9 cellular contexts compared by ENCODE assay signal in the genomic region with DNA sequence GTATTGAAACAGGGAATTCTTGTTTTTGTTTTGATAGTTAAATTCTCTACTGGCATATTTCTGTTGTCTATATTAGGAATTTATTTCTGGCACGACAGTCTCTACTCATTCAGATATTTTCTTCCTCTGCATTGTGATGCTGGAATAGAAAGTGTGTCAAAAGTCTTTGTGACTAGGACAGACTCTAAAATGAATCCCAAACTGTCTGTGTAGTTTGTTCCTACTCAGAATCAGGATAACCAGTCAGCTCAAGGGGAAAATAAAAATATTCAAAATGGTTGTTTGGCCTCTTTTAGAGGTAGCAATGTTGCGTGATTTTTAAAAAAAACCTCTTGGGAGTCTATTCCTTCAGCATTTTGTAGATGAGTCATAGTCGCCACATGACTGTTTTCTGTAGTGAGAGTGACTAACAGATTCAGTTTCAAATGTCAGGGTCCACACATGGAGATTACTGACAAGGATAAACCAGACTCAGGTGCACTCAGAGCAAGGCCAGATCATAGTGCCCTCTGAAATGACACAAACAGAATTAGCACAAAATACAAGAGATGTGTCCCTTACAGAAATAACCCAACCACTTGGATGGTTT. TPM values are rescaled to one million over a fixed set of nuclear protein-coding genes. Genes with fewer than 3 reads are reported as not detected.
DNase-seq lines count a peak whose midpoint lies in the region; ATAC-seq, FAIRE-seq and TF ChIP-seq lines count a peak whose summit lies in the region.
"Had no signal": no experiment of that assay in that cellular context is flagged by ENCODE, and none has a peak within 500 bp of the region (broad histone marks: within the 10 kb centered on the region; RNA-seq: fewer than 3 reads in every experiment).

No MANE protein-coding gene starts in this region.

- ATAC-seq in GM19452 (IDR thresholded peaks at IDR 0.05; ENCODE audit: unreplicated experiment) (peak; percentile 99), HG03378 (IDR thresholded peaks at IDR 0.05; ENCODE audit: unreplicated experiment) (peak; percentile 99), GM12878 (peak; percentile 75)

- H3K4me2 ChIP-seq in GM12878 (ENCODE audit: control insufficient read depth, insufficient read depth) = no peak overlapping the region; the same call in 1 of the 2 replicates

- H3K36me3 ChIP-seq in GM12878 (ENCODE audit: control insufficient read depth in 2 of 2, insufficient read depth in 2 of 2, low read length in 1 of 2) = no peaks in the 10 kb centered on the region
- no peaks in the 10 kb centered on the region for H3K36me3 ChIP-seq in SJCRH30
- H3K36me3 ChIP-seq: heart left ventricle had no signal

- in situ Hi-C loops in GM12878 (cut with MboI) = no loop called here

- H3K9ac ChIP-seq in GM12878 (ENCODE audit: control insufficient read depth, insufficient read depth, low read length) = no peak overlapping the region

- no peak for TF ChIP-seq CTCF in GM12878 (IDR thresholded peaks at IDR 0.05 in 2 of 3, conservative IDR thresholded peaks at IDR 0.05 in 1 of 3; ENCODE audit: control insufficient read depth in 2 of 3, extremely low read depth in 1 of 3, insufficient read depth in 1 of 3, low read depth in 3 of 3, low read length in 3 of 3)

- FAIRE-seq in GM12878 (lab: Jason Lieb, UNC) = peak; percentile 69

- no peaks in the 10 kb centered on the region for H3K79me2 ChIP-seq in GM12878 (ENCODE audit: control insufficient read depth, insufficient read depth, low read length)

- no peaks in the 10 kb centered on the region for H3K27me3 ChIP-seq in GM12878 (replicated peaks in 1 of 2; ENCODE audit: control insufficient read depth in 2 of 2, insufficient read depth in 2 of 2, low read length in 1 of 2)
- H3K27me3 ChIP-seq in SJCRH30 = no peaks in the 10 kb centered on the region
- H3K27me3 ChIP-seq: heart left ventricle had no signal

- H3K4me3 ChIP-seq in GM12878 (no peak overlapping the region), SJCRH30 (no peak overlapping the region)
- H3K4me3 ChIP-seq: heart left ventricle had no signal

- BruUV-seq in GM12878 (replicated peaks; lab: Mats Ljungman, UMichigan) = no TSS peak

- H3K9me3 ChIP-seq in GM12878 (replicated peaks; ENCODE audit: control insufficient read depth, insufficient read depth, low read length) (no peaks in the 10 kb centered on the region; the same call in 2 of the 3 replicates), SJCRH30 (replicated peaks) (no peaks in the 10 kb centered on the region)
- H3K9me3 ChIP-seq: heart left ventricle had no signal

- intact Hi-C loops in GM12878 (cut with micrococcal nuclease; ENCODE audit: unreplicated experiment) = no loop called here

- TF ChIP-seq RAD21 in GM12878 (IDR thresholded peaks at IDR 0.05; ENCODE audit: insufficient read depth, low read depth, low read length) = no peak

- TF ChIP-seq POLR2A in GM12878 (IDR thresholded peaks at IDR 0.05; ENCODE audit: low read depth, low read length) = no peak

- H3K4me1 ChIP-seq in GM12878 (ENCODE audit: control insufficient read depth, insufficient read depth, low read length) (peaks cover 10% of the 10 kb centered on the region), SJCRH30 (no peaks in the 10 kb centered on the region)

- H3K27ac ChIP-seq in GM12878 (ENCODE audit: control insufficient read depth, insufficient read depth) (no peak overlapping the region), SJCRH30 (no peak overlapping the region)
- H3K27ac ChIP-seq: heart left ventricle had no signal

- RAD21 ChIA-PET in GM12878 (lab: Charles Lee; ENCODE audit: unreplicated experiment) = no interaction called here

- H2AFZ ChIP-seq in GM12878 (ENCODE audit: control insufficient read depth, low read depth, low read length) = no peak overlapping the region

- SMC1A ChIA-PET in GM12878 (lab: Charles Lee; ENCODE audit: uncharacterized antibody, unreplicated experiment) = no interaction called here

- H4K20me1 ChIP-seq in GM12878 (ENCODE audit: control insufficient read depth, insufficient read depth) = no peaks in the 10 kb centered on the region

- 2% methylated on average over 3 of the region's 3 CpGs for WGBS in GM12878 (ENCODE audit: insufficient coverage, insufficient replicate concordance, low lambda C conversion rate, missing lambda C conversion rate)

- CTCF ChIA-PET in GM12878 (lab: Yijun Ruan, JAX) = no interaction called here
- CTCF ChIA-PET in HEK293T (lab: Yijun Ruan, JAX) = no interaction called here

- TF ChIP-seq EP300 in GM12878 (IDR thresholded peaks at IDR 0.05; ENCODE audit: borderline replicate concordance in 1 of 2, control insufficient read depth in 1 of 2, low read depth in 2 of 2, low read length in 2 of 2) = no peak

- DNase-seq in DMS53 treated with DMSO at 0.1 percent for 48 hours (lab: John Stamatoyannopoulos, UW; ENCODE audit: unreplicated experiment) (peak; percentile 5), GM12878 (ENCODE audit: low read depth, low spot score) (peak; percentile 40), HEK293T (ENCODE audit: extremely low spot score) (no peak), SJCRH30 (no peak), NCI-H526 (lab: John Stamatoyannopoulos, UW) (no peak)
- DNase-seq in stimulated activated CD8-positive, alpha-beta memory T cell treated with anti-CD3 and anti-CD28 coated beads, Interleukin-4, amount 100 ng/mL, for 48 hours = no peak
- DNase-seq: heart left ventricle had no signal

- POLR2A ChIA-PET in GM12878 (lab: Charles Lee) (no interaction called here), HEK293T (lab: Yijun Ruan, JAX) (no interaction called here)

TF ChIP-seq in GM12878, 131 proteins besides CTCF, POLR2A, EP300 and RAD21 (continues in another document):
- peak; percentile 71 for TF ChIP-seq GABPA (IDR thresholded peaks at IDR 0.05; ENCODE audit: low read depth)
- no peak for TF ChIP-seq ZZZ3 (IDR thresholded peaks at IDR 0.05; ENCODE audit: control insufficient read depth, insufficient read length, low read depth)

TF ChIP-seq in HEK293T, 16 proteins besides CTCF, POLR2A, EP300 and RAD21:
- TF ChIP-seq FOXM1 (IDR thresholded peaks at IDR 0.05; ENCODE audit: borderline replicate concordance) (no peak), FOXA1 (IDR thresholded peaks at IDR 0.05) (no peak), ZNF384 (IDR thresholded peaks at IDR 0.05) (no peak), L3MBTL2 (conservative IDR thresholded peaks at IDR 0.05) (no peak), FOXK2 (IDR thresholded peaks at IDR 0.05) (no peak), SP1 (IDR thresholded peaks at IDR 0.05) (no peak), HDGF (IDR thresholded peaks at IDR 0.05; ENCODE audit: borderline replicate concordance) (no peak)

RNA-seq across cellular contexts. Expression of a gene that starts 13.1 kb away (rescaled TPM):
- not detected in 2 replicates for total RNA-seq in GM12878 (2013; cell fraction: nucleolus; rRNA removed)
- total RNA-seq in GM12878 (2014; rRNA removed) = not detected in 2 replicates
- total RNA-seq in GM12878 (2014; rRNA removed; fragmentation: Illumina TruSeq; extraction: Trizol) = not detected in 2 replicates
- not detected in 2 replicates for total RNA-seq in GM12878 (2021)
- polyA plus RNA-seq in GM12878 (2011; ENCODE audit: low read depth) = not detected
- not detected in 2 replicates for polyA plus RNA-seq in GM12878 (2011; rRNA removed)
- not detected in 2 replicates for polyA plus RNA-seq in GM12878 (2011; cell fraction: cytosol; rRNA removed)
- not detected in 2 replicates for polyA plus RNA-seq in GM12878 (2011; cell fraction: nucleus; rRNA removed)
- not detected in 2 replicates for polyA plus RNA-seq in GM12878 (2012)
- polyA plus RNA-seq in GM12878 (2014; fragmentation: Illumina TruSeq; extraction: Trizol) = not detected in 2 replicates
- polyA plus RNA-seq in GM12878 (2014; fragmentation: Nextera tagmentation; extraction: Ambion mirVana) = not detected
- not detected in 2 replicates for polyA plus RNA-seq in GM12878 (2014; rRNA removed)
- polyA plus RNA-seq in GM12878 (2016; fragmentation: Nextera tagmentation; extraction: Ambion mirVana) = not detected
- not detected in 2 replicates for polyA minus RNA-seq in GM12878 (2011; rRNA and poly(A)+ RNA removed)
- not detected in 2 replicates for polyA minus RNA-seq in GM12878 (2011; cell fraction: cytosol; rRNA and poly(A)+ RNA removed)
- polyA minus RNA-seq in GM12878 (2011; cell fraction: nucleus; rRNA and poly(A)+ RNA removed) = not detected in 2 replicates
- total RNA-seq in SJCRH30 (2014; rRNA removed; shearing (Covaris generic)) = not detected in 2 replicates
- polyA plus RNA-seq: heart left ventricle had no signal

Comparison
In these comparisons a context has a peak if more than half of its experiments do, and no peak if none do; other contexts are left out.
1. DNase-seq: peak in DMS53 treated with DMSO at 0.1 percent for 48 hours (single experiment) and GM12878 (single experiment); none in stimulated activated CD8-positive, alpha-beta memory T cell treated with anti-CD3 and anti-CD28 coated beads, Interleukin-4, amount 100 ng/mL, for 48 hours (single experiment), HEK293T (single experiment), SJCRH30 (0 of 2) and NCI-H526 (0 of 2).
2. Peak in every context shown above with its lines, with median percentiles within 50 percentile points of each other: ATAC-seq.